ENCODE assay signal across 1 cellular context in genomic region chr6:30781697-30782424, GRCh38.
TF ChIP-seq lines count a peak whose summit lies in the region.

No MANE protein-coding gene starts in this region.

TF ChIP-seq in HepG2, 621 proteins besides CTCF, POLR2A, EP300 and RAD21 (continued from another document and continues in another):
- TF ChIP-seq ATF7-NPFF (CRISPR knock-in tag; IDR thresholded peaks at IDR 0.05; ENCODE audit: low read depth), result peak; percentile 25; the same call in 1 of the 2 replicates
- no peak for TF ChIP-seq GZF1 (CRISPR knock-in tag; IDR thresholded peaks at IDR 0.05)
- peak; percentile 75 for TF ChIP-seq IRF9 (CRISPR knock-in tag; IDR thresholded peaks at IDR 0.05; ENCODE audit: borderline replicate concordance)
- TF ChIP-seq ARID2 (CRISPR knock-in tag; IDR thresholded peaks at IDR 0.05; ENCODE audit: borderline replicate concordance), result no peak
- TF ChIP-seq, protein P1, sequence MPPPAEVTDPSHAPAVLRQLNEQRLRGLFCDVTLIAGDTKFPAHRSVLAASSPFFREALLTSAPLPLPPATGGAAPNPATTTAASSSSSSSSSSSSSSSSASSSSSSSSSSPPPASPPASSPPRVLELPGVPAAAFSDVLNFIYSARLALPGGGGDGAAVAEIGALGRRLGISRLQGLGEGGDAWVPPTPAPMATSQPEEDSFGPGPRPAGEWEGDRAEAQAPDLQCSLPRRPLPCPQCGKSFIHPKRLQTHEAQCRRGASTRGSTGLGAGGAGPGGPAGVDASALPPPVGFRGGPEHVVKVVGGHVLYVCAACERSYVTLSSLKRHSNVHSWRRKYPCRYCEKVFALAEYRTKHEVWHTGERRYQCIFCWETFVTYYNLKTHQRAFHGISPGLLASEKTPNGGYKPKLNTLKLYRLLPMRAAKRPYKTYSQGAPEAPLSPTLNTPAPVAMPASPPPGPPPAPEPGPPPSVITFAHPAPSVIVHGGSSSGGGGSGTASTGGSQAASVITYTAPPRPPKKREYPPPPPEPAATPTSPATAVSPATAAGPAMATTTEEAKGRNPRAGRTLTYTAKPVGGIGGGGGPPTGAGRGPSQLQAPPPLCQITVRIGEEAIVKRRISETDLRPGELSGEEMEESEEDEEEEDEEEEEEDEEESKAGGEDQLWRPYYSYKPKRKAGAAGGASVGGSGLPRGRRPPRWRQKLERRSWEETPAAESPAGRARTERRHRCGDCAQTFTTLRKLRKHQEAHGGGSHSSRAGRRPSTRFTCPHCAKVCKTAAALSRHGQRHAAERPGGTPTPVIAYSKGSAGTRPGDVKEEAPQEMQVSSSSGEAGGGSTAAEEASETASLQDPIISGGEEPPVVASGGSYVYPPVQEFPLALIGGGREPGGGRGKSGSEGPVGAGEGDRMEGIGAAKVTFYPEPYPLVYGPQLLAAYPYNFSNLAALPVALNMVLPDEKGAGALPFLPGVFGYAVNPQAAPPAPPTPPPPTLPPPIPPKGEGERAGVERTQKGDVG (CRISPR knock-in tag; IDR thresholded peaks at IDR 0.05; ENCODE audit: borderline replicate concordance), result peak; percentile 55; the same call in 1 of the 2 replicates
- no peak for TF ChIP-seq ZNF367 (CRISPR knock-in tag; IDR thresholded peaks at IDR 0.05; ENCODE audit: borderline replicate concordance)
- TF ChIP-seq GLMP (CRISPR knock-in tag; IDR thresholded peaks at IDR 0.05; ENCODE audit: borderline replicate concordance), result no peak
- TF ChIP-seq HOXA5 (CRISPR knock-in tag; IDR thresholded peaks at IDR 0.05), result peak; percentile 89
- TF ChIP-seq CBX1 (IDR thresholded peaks at IDR 0.05; ENCODE audit: low read depth), result peak; percentile 28
- TF ChIP-seq ELF3 (CRISPR knock-in tag; IDR thresholded peaks at IDR 0.05), result peak; percentile 97
- TF ChIP-seq, protein P2, sequence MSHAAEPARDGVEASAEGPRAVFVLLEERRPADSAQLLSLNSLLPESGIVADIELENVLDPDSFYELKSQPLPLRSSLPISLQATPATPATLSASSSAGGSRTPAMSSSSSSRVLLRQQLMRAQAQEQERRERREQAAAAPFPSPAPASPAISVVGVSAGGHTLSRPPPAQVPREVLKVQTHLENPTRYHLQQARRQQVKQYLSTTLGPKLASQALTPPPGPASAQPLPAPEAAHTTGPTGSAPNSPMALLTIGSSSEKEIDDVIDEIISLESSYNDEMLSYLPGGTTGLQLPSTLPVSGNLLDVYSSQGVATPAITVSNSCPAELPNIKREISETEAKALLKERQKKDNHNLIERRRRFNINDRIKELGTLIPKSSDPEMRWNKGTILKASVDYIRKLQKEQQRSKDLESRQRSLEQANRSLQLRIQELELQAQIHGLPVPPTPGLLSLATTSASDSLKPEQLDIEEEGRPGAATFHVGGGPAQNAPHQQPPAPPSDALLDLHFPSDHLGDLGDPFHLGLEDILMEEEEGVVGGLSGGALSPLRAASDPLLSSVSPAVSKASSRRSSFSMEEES (CRISPR knock-in tag; IDR thresholded peaks at IDR 0.05), result peak; percentile 98
- TF ChIP-seq ZNF557 (CRISPR knock-in tag; IDR thresholded peaks at IDR 0.05), result peak; percentile 89; the same call in 1 of the 2 replicates
- peak; percentile 99 for TF ChIP-seq ELF4 (CRISPR knock-in tag; IDR thresholded peaks at IDR 0.05; ENCODE audit: borderline replicate concordance)
- TF ChIP-seq ZKSCAN5 (CRISPR knock-in tag; IDR thresholded peaks at IDR 0.05), result peak; percentile 37; the same call in 1 of the 2 replicates
- TF ChIP-seq ZNF468 (CRISPR knock-in tag; IDR thresholded peaks at IDR 0.05), result no peak
- peak; percentile 81; the same call in 1 of the 2 replicates for TF ChIP-seq ARHGAP35 (CRISPR knock-in tag; IDR thresholded peaks at IDR 0.05; ENCODE audit: borderline replicate concordance)
- peak; percentile 89 for TF ChIP-seq ZNF687 (CRISPR knock-in tag; IDR thresholded peaks at IDR 0.05)
- peak; percentile 81 for TF ChIP-seq ZFX (CRISPR knock-in tag; IDR thresholded peaks at IDR 0.05; ENCODE audit: low read depth)
- TF ChIP-seq ZNF337 (CRISPR knock-in tag; IDR thresholded peaks at IDR 0.05; ENCODE audit: borderline replicate concordance, low read depth), result peak; percentile 96; the same call in 1 of the 2 replicates
- TF ChIP-seq RFXAP (CRISPR knock-in tag; IDR thresholded peaks at IDR 0.05; ENCODE audit: borderline replicate concordance), result 0 out of 2 replicates have a peak, but pooled peaks have one; percentile 61
- TF ChIP-seq KDM2A (CRISPR knock-in tag; IDR thresholded peaks at IDR 0.05; ENCODE audit: borderline replicate concordance, low read depth), result peak; percentile 69
- TF ChIP-seq, protein P3, sequence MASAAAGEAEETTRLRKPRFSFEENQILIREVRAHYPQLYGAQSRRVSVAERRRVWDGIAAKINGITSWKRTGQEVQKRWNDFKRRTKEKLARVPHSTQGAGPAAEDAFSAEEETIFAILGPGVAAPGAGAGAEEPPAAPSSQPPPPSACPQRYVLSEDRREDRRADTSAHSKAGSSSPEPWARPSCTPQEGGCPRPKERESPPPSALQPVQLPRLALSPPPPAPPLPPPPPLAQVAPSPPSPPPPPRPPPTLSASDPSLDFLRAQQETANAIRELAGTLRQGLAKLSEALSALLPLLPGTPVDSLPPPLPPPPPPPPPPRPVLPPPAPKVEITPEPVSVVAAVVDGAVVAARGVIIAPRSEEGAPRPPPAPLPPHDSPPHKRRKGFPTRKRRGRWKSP (CRISPR knock-in tag; IDR thresholded peaks at IDR 0.05), result no peak
- no peak for TF ChIP-seq ZSCAN20 (CRISPR knock-in tag; IDR thresholded peaks at IDR 0.05; ENCODE audit: borderline replicate concordance)
- TF ChIP-seq SP140L (CRISPR knock-in tag; IDR thresholded peaks at IDR 0.05; ENCODE audit: borderline replicate concordance), result 0 out of 2 replicates have a peak, but pooled peaks have one; percentile 26
- peak; percentile 38 for TF ChIP-seq GABPA (IDR thresholded peaks at IDR 0.05; ENCODE audit: low read depth, low read length)
- peak; percentile 88 for TF ChIP-seq GABPA (CRISPR knock-in tag; IDR thresholded peaks at IDR 0.05; ENCODE audit: low read depth)
- TF ChIP-seq MTF2 (CRISPR knock-in tag; IDR thresholded peaks at IDR 0.05; ENCODE audit: borderline replicate concordance), result no peak
- TF ChIP-seq ZUFSP (CRISPR knock-in tag; IDR thresholded peaks at IDR 0.05; ENCODE audit: borderline replicate concordance), result no peak
- TF ChIP-seq CREM (IDR thresholded peaks at IDR 0.05), result peak; percentile 95
- TF ChIP-seq CREM (CRISPR knock-in tag; IDR thresholded peaks at IDR 0.05), result no peak
- no peak for TF ChIP-seq ZNF180 (CRISPR knock-in tag; IDR thresholded peaks at IDR 0.05; ENCODE audit: borderline replicate concordance, low read depth)
- TF ChIP-seq ZNF672 (CRISPR knock-in tag; IDR thresholded peaks at IDR 0.05), result no peak
- TF ChIP-seq RFX5 (IDR thresholded peaks at IDR 0.05; ENCODE audit: low read depth, low read length), result peak; percentile 58; the same call in 1 of the 2 replicates
- no peak for TF ChIP-seq SUZ12 (IDR thresholded peaks at IDR 0.05; ENCODE audit: low read depth, low read length)
- no peak for TF ChIP-seq MBD4 (IDR thresholded peaks at IDR 0.05; ENCODE audit: borderline replicate concordance, low read length)
- peak; percentile 46; the same call in 1 of the 2 replicates for TF ChIP-seq NFYC (CRISPR knock-in tag; IDR thresholded peaks at IDR 0.05)
- peak; percentile 69 for TF ChIP-seq ZNF670 (CRISPR knock-in tag; IDR thresholded peaks at IDR 0.05; ENCODE audit: borderline replicate concordance)
- TF ChIP-seq ZNF282 (IDR thresholded peaks at IDR 0.05; ENCODE audit: partially characterized antibody), result no peak
- peak; percentile 90 for TF ChIP-seq KAT8 (CRISPR knock-in tag; IDR thresholded peaks at IDR 0.05)
- no peak for TF ChIP-seq ARNT (IDR thresholded peaks at IDR 0.05)
- TF ChIP-seq ZFP91 (CRISPR knock-in tag; IDR thresholded peaks at IDR 0.05; ENCODE audit: borderline replicate concordance), result peak; percentile 89; the same call in 1 of the 2 replicates
- TF ChIP-seq, protein P4, sequence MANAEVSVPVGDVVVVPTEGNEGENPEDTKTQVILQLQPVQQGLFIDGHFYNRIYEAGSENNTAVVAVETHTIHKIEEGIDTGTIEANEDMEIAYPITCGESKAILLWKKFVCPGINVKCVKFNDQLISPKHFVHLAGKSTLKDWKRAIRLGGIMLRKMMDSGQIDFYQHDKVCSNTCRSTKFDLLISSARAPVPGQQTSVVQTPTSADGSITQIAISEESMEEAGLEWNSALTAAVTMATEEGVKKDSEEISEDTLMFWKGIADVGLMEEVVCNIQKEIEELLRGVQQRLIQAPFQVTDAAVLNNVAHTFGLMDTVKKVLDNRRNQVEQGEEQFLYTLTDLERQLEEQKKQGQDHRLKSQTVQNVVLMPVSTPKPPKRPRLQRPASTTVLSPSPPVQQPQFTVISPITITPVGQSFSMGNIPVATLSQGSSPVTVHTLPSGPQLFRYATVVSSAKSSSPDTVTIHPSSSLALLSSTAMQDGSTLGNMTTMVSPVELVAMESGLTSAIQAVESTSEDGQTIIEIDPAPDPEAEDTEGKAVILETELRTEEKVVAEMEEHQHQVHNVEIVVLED (CRISPR knock-in tag; IDR thresholded peaks at IDR 0.05; ENCODE audit: borderline replicate concordance), result peak; percentile 74; the same call in 1 of the 2 replicates
